In genomic region chr13:92843549-92843948, GRCh38 we compare ENCODE assay signal across 11 cellular contexts.
DNase-seq lines count a peak whose midpoint lies in the region; ATAC-seq and TF ChIP-seq lines count a peak whose summit lies in the region.
"Had no signal": no experiment of that assay in that cellular context is flagged by ENCODE, and none has a peak within 500 bp of the region (broad histone marks: within the 10 kb centered on the region; RNA-seq: fewer than 3 reads in every experiment).

No MANE protein-coding gene starts in this region.

- no peak overlapping the region for H3K4me3 ChIP-seq in fibroblast of villous mesenchyme (ENCODE audit: low read depth, low read length)
- H3K4me3 ChIP-seq: adrenal gland had no signal

- no peak for TF ChIP-seq CTCF in fibroblast of villous mesenchyme (IDR thresholded peaks at IDR 0.05; ENCODE audit: insufficient read depth, low read depth, low read length)

- intact Hi-C loops in cardiac septum (cut with DNase I) = no loop called here

- peak; percentile 51 for ATAC-seq in HG03175 (IDR thresholded peaks at IDR 0.05; ENCODE audit: unreplicated experiment)
- no peak for ATAC-seq in GM18502 (IDR thresholded peaks at IDR 0.05; ENCODE audit: poor library complexity, unreplicated experiment)
- no peak for ATAC-seq in GM18870 (IDR thresholded peaks at IDR 0.05; ENCODE audit: unreplicated experiment)
- ATAC-seq in HG03520 (IDR thresholded peaks at IDR 0.05; ENCODE audit: unreplicated experiment) = no peak
- ATAC-seq: left cardiac atrium had no signal

- peak; percentile 72 for DNase-seq in DMS53 (lab: John Stamatoyannopoulos, UW)
- peak; percentile 95 for DNase-seq in NCI-H748 (lab: John Stamatoyannopoulos, UW; ENCODE audit: unreplicated experiment)
- peak; percentile 25 for DNase-seq in fibroblast of villous mesenchyme (ENCODE audit: low read depth)
- no peak for DNase-seq in cardiac septum (ENCODE audit: low spot score)
- DNase-seq: adrenal gland; left cardiac atrium; stimulated activated CD4-positive, alpha-beta T cell treated with anti-CD3 and anti-CD28 coated beads, Interleukin-1b, Interleukin-23, amount 100 ng/mL, for 48 hours had no signal
